ENCODE assay signal across 9 cellular contexts in the genomic region with DNA sequence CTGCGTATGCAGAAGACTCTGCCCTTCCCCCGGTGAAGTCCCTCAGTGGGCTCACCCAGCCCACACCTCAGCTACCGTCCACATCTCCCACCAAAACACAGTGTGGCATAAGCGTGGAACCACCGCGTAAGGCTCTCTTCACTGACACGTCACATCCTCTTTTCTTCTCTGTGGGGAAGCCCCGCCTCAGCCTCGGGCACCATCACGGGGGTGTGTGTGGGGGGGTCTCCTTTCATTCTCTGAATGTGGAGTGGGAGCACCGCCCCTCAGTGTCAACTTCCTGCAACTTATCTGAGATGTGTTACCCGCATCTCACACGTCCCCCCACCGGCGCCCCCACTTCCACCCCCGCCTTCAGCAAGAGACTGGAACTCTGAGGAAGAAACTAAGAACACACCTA.
A peak's percentile ranks its signal among the peaks of the same experiment; 100 is the strongest.
DNase-seq lines count a peak whose midpoint lies in the region; ATAC-seq and TF ChIP-seq lines count a peak whose summit lies in the region.
"Had no signal": no experiment of that assay in that cellular context is flagged by ENCODE, and none has a peak within 500 bp of the region (broad histone marks: within the 10 kb centered on the region; RNA-seq: fewer than 3 reads in every experiment).

No MANE protein-coding gene starts in this region.

- peaks cover 7% of the 10 kb centered on the region; the same call in 1 of the 2 replicates for H3K4me1 ChIP-seq in H9 (ENCODE audit: insufficient read depth, low read length)

- no peaks in the 10 kb centered on the region for H3K9me3 Mint-ChIP-seq in T-helper 1 cell treated with Interleukin-12 subunit alpha and Interleukin-12 subunit beta and Interleukin-4 antibody, amounts not matched to agents 30 μg/mL and 1 μg/mL, for 36 hours
- peaks cover 3% of the 10 kb centered on the region for H3K9me3 Mint-ChIP-seq in stimulated activated effector memory CD8-positive, alpha-beta T cell treated with anti-CD3 and anti-CD28 coated beads, Interleukin-12 subunit alpha, Interleukin-12 subunit beta, amount 100 ng/mL, for 72 hours
- no peaks in the 10 kb centered on the region for H3K9me3 Mint-ChIP-seq in H9

- no peak overlapping the region for H2BK20ac ChIP-seq in H9 (ENCODE audit: low read depth, low read length, poor library complexity, severe bottlenecking)

- H2BK5ac ChIP-seq in H9 (ENCODE audit: insufficient read length, low read length) = no peak overlapping the region

- H3K23me2 ChIP-seq in H9 (ENCODE audit: insufficient read length, low read depth, low read length, poor library complexity, severe bottlenecking) = no peaks in the 10 kb centered on the region

- peaks cover 18% of the 10 kb centered on the region for H3K4me1 Mint-ChIP-seq in T-helper 1 cell treated with Interleukin-12 subunit alpha and Interleukin-12 subunit beta and Interleukin-4 antibody, amounts not matched to agents 30 μg/mL and 1 μg/mL, for 36 hours (ENCODE audit: low read depth)
- peaks cover 54% of the 10 kb centered on the region for H3K4me1 Mint-ChIP-seq in stimulated activated effector memory CD8-positive, alpha-beta T cell treated with anti-CD3 and anti-CD28 coated beads, Interleukin-12 subunit alpha, Interleukin-12 subunit beta, amount 100 ng/mL, for 72 hours
- peaks cover 37 to 38% of the 10 kb centered on the region in 2 experiments for H3K4me1 Mint-ChIP-seq in H9

- peak overlapping the region; percentile 60 for H3K4me3 Mint-ChIP-seq in T-helper 1 cell treated with Interleukin-12 subunit alpha and Interleukin-12 subunit beta and Interleukin-4 antibody, amounts not matched to agents 30 μg/mL and 1 μg/mL, for 36 hours
- H3K4me3 Mint-ChIP-seq in stimulated activated effector memory CD8-positive, alpha-beta T cell treated with anti-CD3 and anti-CD28 coated beads, Interleukin-12 subunit alpha, Interleukin-12 subunit beta, amount 100 ng/mL, for 72 hours = peak overlapping the region; percentile 74
- H3K4me3 Mint-ChIP-seq in H9 = no peak overlapping the region

- H2AFZ ChIP-seq in H9 (ENCODE audit: low read length) = no peak overlapping the region

- H3K79me2 ChIP-seq in H9 (ENCODE audit: insufficient read depth, low read length) = no peaks in the 10 kb centered on the region

- DNase-seq in activated T-helper 1 cell treated with Interleukin-2 at 50 U/mL for 16 hours (ENCODE audit: low read depth) (peak; percentile 38), mucosa of gallbladder (ENCODE audit: low spot score) (peak; percentile 30), AML-193 (lab: John Stamatoyannopoulos, UW) (no peak), H9 (no peak)
- peak; percentile 54 to 89 for DNase-seq in stimulated activated effector memory CD8-positive, alpha-beta T cell treated with anti-CD3 and anti-CD28 coated beads, Interleukin-12 subunit alpha, Interleukin-12 subunit beta, amount 100 ng/mL, for 72 hours (ENCODE audit: low spot score in 2 of 2)
- DNase-seq: NCI-H2029 had no signal

- H2BK120ac ChIP-seq in H9 (ENCODE audit: low read depth, low read length, poor library complexity, severe bottlenecking) = no peak overlapping the region

- peak overlapping the region; percentile 89 for H3K27ac Mint-ChIP-seq in T-helper 1 cell treated with Interleukin-12 subunit alpha and Interleukin-12 subunit beta and Interleukin-4 antibody, amounts not matched to agents 30 μg/mL and 1 μg/mL, for 36 hours
- H3K27ac Mint-ChIP-seq in stimulated activated effector memory CD8-positive, alpha-beta T cell treated with anti-CD3 and anti-CD28 coated beads, Interleukin-12 subunit alpha, Interleukin-12 subunit beta, amount 100 ng/mL, for 72 hours = peak overlapping the region; percentile 99
- no peak overlapping the region; a peak in 2 of 7 replicates for H3K27ac Mint-ChIP-seq in H9

- H3K4ac ChIP-seq in H9 (ENCODE audit: low read depth, low read length) = no peak overlapping the region

- no peak overlapping the region for H2BK15ac ChIP-seq in H9 (ENCODE audit: low read depth, low read length)

- H3K27me3 Mint-ChIP-seq in T-helper 1 cell treated with Interleukin-12 subunit alpha and Interleukin-12 subunit beta and Interleukin-4 antibody, amounts not matched to agents 30 μg/mL and 1 μg/mL, for 36 hours (ENCODE audit: low read depth) = no peaks in the 10 kb centered on the region
- H3K27me3 Mint-ChIP-seq in H9 (ENCODE audit: low read depth) = no peaks in the 10 kb centered on the region

- H3T11ph ChIP-seq in H9 (ENCODE audit: low read length) = no peak overlapping the region

- H3K36me3 Mint-ChIP-seq in T-helper 1 cell treated with Interleukin-12 subunit alpha and Interleukin-12 subunit beta and Interleukin-4 antibody, amounts not matched to agents 30 μg/mL and 1 μg/mL, for 36 hours (ENCODE audit: low read depth) = peaks cover 4% of the 10 kb centered on the region
- H3K36me3 Mint-ChIP-seq in stimulated activated effector memory CD8-positive, alpha-beta T cell treated with anti-CD3 and anti-CD28 coated beads, Interleukin-12 subunit alpha, Interleukin-12 subunit beta, amount 100 ng/mL, for 72 hours = peaks cover 12% of the 10 kb centered on the region
- H3K36me3 Mint-ChIP-seq in H9 (ENCODE audit: insufficient read depth in 1 of 3, low read depth in 3 of 3) = no peaks in the 10 kb centered on the region; a peak in 3 of 7 replicates

- H2BK12ac ChIP-seq in H9 (ENCODE audit: insufficient read length, low read depth, low read length) = no peak overlapping the region

- no peaks in the 10 kb centered on the region for H4K20me1 ChIP-seq in H9 (ENCODE audit: control insufficient read depth, insufficient read depth, insufficient read length)

- no peak overlapping the region for H3K23ac ChIP-seq in H9 (ENCODE audit: insufficient read length, low read depth, low read length)

- TF ChIP-seq CTCF in H9 (conservative IDR thresholded peaks at IDR 0.05) = no peak

- H3K9ac ChIP-seq in H9 (ENCODE audit: extremely low read depth, insufficient read length, low read length) = no peak overlapping the region

- H3K56ac ChIP-seq in H9 (ENCODE audit: insufficient read length, low read depth, low read length) = no peak overlapping the region

- no CpG with 5 or more reads among the region's 16 CpGs for WGBS in H9 (ENCODE audit: extremely low coverage, insufficient read length, low lambda C conversion rate)

- no peak overlapping the region for H2AK5ac ChIP-seq in H9 (ENCODE audit: insufficient read length, low read length)

- no peak overlapping the region for H3K4me2 ChIP-seq in H9 (ENCODE audit: insufficient read depth, insufficient read length, low read length)

- no peaks in the 10 kb centered on the region for H3K27me3 ChIP-seq in H9 (ENCODE audit: insufficient read depth, low read length)

- H3K14ac ChIP-seq in H9 (ENCODE audit: insufficient read depth, low read length) = no peak overlapping the region; the same call in 1 of the 2 replicates

- no peak overlapping the region for H4K5ac ChIP-seq in H9 (ENCODE audit: insufficient read length, low read depth, low read length)

- no peak overlapping the region for H3K27ac ChIP-seq in H9 (ENCODE audit: insufficient read length, low read depth, low read length)

- H3K79me1 ChIP-seq in H9 (ENCODE audit: insufficient read depth, low read depth, low read length, poor library complexity, severe bottlenecking) = no peaks in the 10 kb centered on the region

- H3K18ac ChIP-seq in H9 (ENCODE audit: insufficient read length, low read depth, low read length) = no peak overlapping the region

- peak; percentile 89 for ATAC-seq in stimulated activated effector memory CD8-positive, alpha-beta T cell treated with anti-CD3 and anti-CD28 coated beads, Interleukin-12 subunit alpha, Interleukin-12 subunit beta, amount 100 ng/mL, for 72 hours
- ATAC-seq in GM19035 (IDR thresholded peaks at IDR 0.05; ENCODE audit: unreplicated experiment) (no peak), HG02885 (IDR thresholded peaks at IDR 0.05; ENCODE audit: poor library complexity, unreplicated experiment) (no peak)

- no peak overlapping the region for H4K8ac ChIP-seq in H9 (replicated peaks; ENCODE audit: insufficient read length, low read depth, low read length)

- no peaks in the 10 kb centered on the region for H3K9me3 ChIP-seq in H9 (ENCODE audit: control insufficient read depth, low read depth, low read length)

- no peak overlapping the region for H4K91ac ChIP-seq in H9 (ENCODE audit: insufficient read length, low read depth, low read length)

Comparison
In these comparisons a context has a peak if more than half of its experiments do, and no peak if none do; other contexts are left out.
1. H3K27ac Mint-ChIP-seq: peak in T-helper 1 cell treated with Interleukin-12 subunit alpha and Interleukin-12 subunit beta and Interleukin-4 antibody, amounts not matched to agents 30 μg/mL and 1 μg/mL, for 36 hours (single experiment) and stimulated activated effector memory CD8-positive, alpha-beta T cell treated with anti-CD3 and anti-CD28 coated beads, Interleukin-12 subunit alpha, Interleukin-12 subunit beta, amount 100 ng/mL, for 72 hours (single experiment); none in H9 (0 of 3).
2. H3K4me3 Mint-ChIP-seq: peak in T-helper 1 cell treated with Interleukin-12 subunit alpha and Interleukin-12 subunit beta and Interleukin-4 antibody, amounts not matched to agents 30 μg/mL and 1 μg/mL, for 36 hours (single experiment) and stimulated activated effector memory CD8-positive, alpha-beta T cell treated with anti-CD3 and anti-CD28 coated beads, Interleukin-12 subunit alpha, Interleukin-12 subunit beta, amount 100 ng/mL, for 72 hours (single experiment); none in H9 (0 of 2).
3. DNase-seq: peak in activated T-helper 1 cell treated with Interleukin-2 at 50 U/mL for 16 hours (single experiment), mucosa of gallbladder (single experiment) and stimulated activated effector memory CD8-positive, alpha-beta T cell treated with anti-CD3 and anti-CD28 coated beads, Interleukin-12 subunit alpha, Interleukin-12 subunit beta, amount 100 ng/mL, for 72 hours (2 of 2); none in AML-193 (0 of 2) and H9 (single experiment).